Comparison of ENCODE assay signal across 28 cellular contexts in genomic region chr16:54052271-54052670, GRCh38.
"Had no signal": no experiment of that assay in that cellular context is flagged by ENCODE, and none has a peak within 500 bp of the region (broad histone marks: within the 10 kb centered on the region; RNA-seq: fewer than 3 reads in every experiment).

No MANE protein-coding gene starts in this region.

- ATAC-seq: effector memory CD8-positive, alpha-beta T cell; left ventricle myocardium superior; lower lobe of right lung; naive thymus-derived CD8-positive, alpha-beta T cell; sciatic nerve; stimulated activated naive CD8-positive, alpha-beta T cell treated with anti-CD3 and anti-CD28 coated beads, Interleukin-15, amount 100 ng/mL, for 72 hours had no signal

- H3K36me3 ChIP-seq: esophagus squamous epithelium, lower lobe of right lung, prostate gland, thyroid gland, vagina had no signal

- H3K9me3 ChIP-seq: esophagus squamous epithelium, lower lobe of right lung, prostate gland, right atrium auricular region, thyroid gland, vagina had no signal

- H3K27ac ChIP-seq: esophagus squamous epithelium, lower lobe of right lung, prostate gland, right atrium auricular region, thyroid gland, vagina had no signal

- DNase-seq: dermis blood vessel endothelial cell; effector memory CD8-positive, alpha-beta T cell; erythroblast; esophagus squamous epithelium; hypothalamus; immature natural killer cell; islet precursor cell; kidney glomerular epithelial cell; left ventricle myocardium superior; lower lobe of right lung; naive thymus-derived CD8-positive, alpha-beta T cell; nephron progenitor cell; nucleus accumbens; stimulated activated CD4-positive, alpha-beta T cell treated with anti-CD3 and anti-CD28 coated beads, Interleukin-12 subunit alpha, Interleukin-12 subunit beta, amount 100 ng/mL, for 4 hours; stimulated activated CD4-positive, alpha-beta T cell treated with anti-CD3 and anti-CD28 coated beads, Interleukin-1b, Interleukin-23, amount 100 ng/mL, for 48 hours; stimulated activated CD4-positive, alpha-beta T cell treated with anti-CD3 and anti-CD28 coated beads, Interleukin-4, amount 100 ng/mL, for 1 hour; stimulated activated CD8-positive, alpha-beta memory T cell treated with anti-CD3 and anti-CD28 coated beads, Interleukin-4, amount 100 ng/mL, for 48 hours; stimulated activated naive CD4-positive, alpha-beta T cell; stimulated activated naive CD8-positive, alpha-beta T cell treated with anti-CD3 and anti-CD28 coated beads, Interleukin-15, amount 100 ng/mL, for 72 hours; thyroid gland; trophoblast cell had no signal

- H3K4me2 ChIP-seq: smooth muscle cell had no signal

- H3K4me3 ChIP-seq: esophagus squamous epithelium, lower lobe of right lung, prostate gland, right atrium auricular region, smooth muscle cell, thyroid gland, vagina had no signal

- H3K27me3 ChIP-seq: esophagus squamous epithelium, right atrium auricular region, thyroid gland, vagina had no signal

- FAIRE-seq: endometrium, frontal cortex had no signal

- H3K4me1 ChIP-seq: esophagus squamous epithelium, lower lobe of right lung, prostate gland, right atrium auricular region, thyroid gland had no signal
